5 cellular contexts compared by ENCODE assay signal in genomic region chr1:156610072-156610471, GRCh38. TPM values are rescaled to one million over a fixed set of nuclear protein-coding genes. Genes with fewer than 3 reads are reported as not detected.
"Had no signal": no experiment of that assay in that cellular context is flagged by ENCODE, and none has a peak within 500 bp of the region (broad histone marks: within the 10 kb centered on the region; RNA-seq: fewer than 3 reads in every experiment).

No MANE protein-coding gene starts in this region.

RNA-seq across cellular contexts. Expression of gene HAPLN2, which starts 9.1 kb away (rescaled TPM):
- total RNA-seq: HepG2, HT1080, IMR-90 had no signal
- polyA plus RNA-seq: HepG2, IgD-negative memory B cell, IMR-90 had no signal

RNA-seq across cellular contexts. Expression of gene TTC24, which starts 30.5 kb away (rescaled TPM):
- total RNA-seq: HT-29, HT1080, IMR-90 had no signal
- polyA plus RNA-seq: IMR-90 had no signal

RNA-seq across cellular contexts. Expression of gene BCAN, which starts 31.8 kb away (rescaled TPM):
- total RNA-seq: HepG2, HT-29, IMR-90 had no signal
- polyA plus RNA-seq: HepG2, IgD-negative memory B cell had no signal
